Comparison of ENCODE assay signal across 20 cellular contexts in the genomic region with DNA sequence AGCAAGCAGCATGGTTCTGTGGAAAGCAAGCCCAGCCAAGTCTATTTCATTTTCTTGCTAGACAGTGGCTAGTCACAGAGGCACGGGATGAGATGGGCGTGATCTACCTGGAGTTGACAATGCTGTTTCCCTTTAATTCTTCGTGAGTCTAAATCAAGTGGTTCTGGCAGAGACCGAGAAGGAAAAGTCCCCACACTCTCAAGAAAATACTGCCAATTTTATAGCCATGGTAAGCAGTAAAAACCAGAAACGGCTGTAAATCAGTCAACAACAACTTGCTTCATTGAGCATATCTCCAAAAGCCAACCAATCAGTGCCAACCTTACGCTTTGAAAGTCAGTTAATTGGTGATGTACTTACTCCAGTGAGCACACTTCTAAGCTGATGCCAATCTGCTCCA.
DNase-seq lines count a peak whose midpoint lies in the region; TF ChIP-seq lines count a peak whose summit lies in the region.
"Had no signal": no experiment of that assay in that cellular context is flagged by ENCODE, and none has a peak within 500 bp of the region (broad histone marks: within the 10 kb centered on the region; RNA-seq: fewer than 3 reads in every experiment).

No MANE protein-coding gene starts in this region.

- H3K9me3 ChIP-seq in mammary epithelial cell (replicated peaks; ENCODE audit: insufficient read depth, low read length): no peaks in the 10 kb centered on the region
- no peaks in the 10 kb centered on the region for H3K9me3 ChIP-seq in colonic mucosa

- dilution Hi-C loops in mammary epithelial cell (cut with HindIII; ENCODE audit: low sequenced_read_pairs): no loop called here

- intact Hi-C loops in mammary epithelial cell (cut with micrococcal nuclease): no loop called here
- intact Hi-C loops in MCF 10A (cut with micrococcal nuclease): no loop called here
- intact Hi-C loops in colonic mucosa (cut with DNase I): no loop called here

- H3K79me2 ChIP-seq in mammary epithelial cell (ENCODE audit: insufficient read depth, low read length): no peaks in the 10 kb centered on the region

- peaks cover 3% of the 10 kb centered on the region for H3K27me3 ChIP-seq in mammary epithelial cell (ENCODE audit: insufficient read depth, low read length)
- H3K27me3 ChIP-seq in colonic mucosa: no peaks in the 10 kb centered on the region

- H3K27ac ChIP-seq in mammary epithelial cell (ENCODE audit: insufficient read depth, low read depth, low read length) (no peak overlapping the region), colonic mucosa (no peak overlapping the region)
- H3K27ac ChIP-seq: C4-2B had no signal

- in situ Hi-C loops in mammary epithelial cell (cut with MboI; ENCODE audit: low sequenced_read_pairs in 2 of 2): no loop called here

- BruUV-seq in mammary epithelial cell (replicated peaks; lab: Mats Ljungman, UMichigan) (no TSS peak), MCF 10A (replicated peaks; lab: Mats Ljungman, UMichigan) (no TSS peak)

- H3K36me3 Mint-ChIP-seq in MCF 10A (ENCODE audit: insufficient read depth, unreplicated experiment): no peaks in the 10 kb centered on the region
- H3K36me3 Mint-ChIP-seq in activated CD4-positive, alpha-beta T cell treated with anti-CD3 and anti-CD28 coated beads, Interleukin-2, amount 10 ng/mL, durations not matched to agents 7 days and 5 days (ENCODE audit: low read depth): no peaks in the 10 kb centered on the region
- H3K36me3 Mint-ChIP-seq: CD8-positive, alpha-beta memory T cell had no signal

- no peaks in the 10 kb centered on the region for H3K4me1 Mint-ChIP-seq in MCF 10A (ENCODE audit: insufficient read depth, unreplicated experiment)
- H3K4me1 Mint-ChIP-seq in activated CD4-positive, alpha-beta T cell treated with anti-CD3 and anti-CD28 coated beads, Interleukin-2, amount 10 ng/mL, durations not matched to agents 7 days and 5 days: no peaks in the 10 kb centered on the region
- H3K4me1 Mint-ChIP-seq: CD8-positive, alpha-beta memory T cell had no signal

- no peak for TF ChIP-seq CTCF in mammary epithelial cell (conservative IDR thresholded peaks at IDR 0.05 in 1 of 2, IDR thresholded peaks at IDR 0.05 in 1 of 2; ENCODE audit: extremely low read depth in 1 of 2, insufficient read depth in 1 of 2, low read depth in 1 of 2, low read length in 2 of 2)
- TF ChIP-seq CTCF in MCF 10A (IDR thresholded peaks at IDR 0.05; ENCODE audit: unreplicated experiment): no peak
- TF ChIP-seq CTCF in colonic mucosa (IDR thresholded peaks at IDR 0.05): no peak
- TF ChIP-seq CTCF in foreskin fibroblast (IDR thresholded peaks at IDR 0.05; ENCODE audit: low read depth, low read length): no peak

- no peak overlapping the region for H3K4me3 Mint-ChIP-seq in MCF 10A (ENCODE audit: unreplicated experiment)
- H3K4me3 Mint-ChIP-seq in activated CD4-positive, alpha-beta T cell treated with anti-CD3 and anti-CD28 coated beads, Interleukin-2, amount 10 ng/mL, durations not matched to agents 7 days and 5 days: no peak overlapping the region
- H3K4me3 Mint-ChIP-seq: CD8-positive, alpha-beta memory T cell; HFFc6 had no signal

- H3K4me3 ChIP-seq in mammary epithelial cell (replicated peaks in 1 of 3; ENCODE audit: insufficient read depth in 1 of 3, low read depth in 2 of 3, low read length in 3 of 3) (no peak overlapping the region), colonic mucosa (no peak overlapping the region), foreskin fibroblast (ENCODE audit: low read depth in 1 of 2, low read length in 2 of 2) (no peak overlapping the region)

- no peak overlapping the region for H3K9ac ChIP-seq in mammary epithelial cell (ENCODE audit: insufficient read depth, low read length)
- no peak overlapping the region for H3K9ac ChIP-seq in colonic mucosa (ENCODE audit: low read depth in 2 of 2, low read length in 2 of 2)

- CTCF ChIA-PET in mammary epithelial cell (lab: Charles Lee; ENCODE audit: low non-redundant PET): no interaction called here
- CTCF ChIA-PET in MCF 10A (lab: Yijun Ruan, JAX): no interaction called here
- CTCF ChIA-PET in activated CD4-positive, alpha-beta T cell treated with anti-CD3 and anti-CD28 coated beads, Interleukin-2, amount 10 ng/mL, durations not matched to agents 7 days and 5 days (lab: Charles Lee): no interaction called here

- POLR2A ChIA-PET in MCF 10A (lab: Yijun Ruan, JAX): interaction anchor here (0.6 kb wide), 1 partner anchor 168 kb away, joined by 4 read pairs; no protein-coding TSS in a partner anchor
- POLR2A ChIA-PET in activated CD4-positive, alpha-beta T cell treated with anti-CD3 and anti-CD28 coated beads, Interleukin-2, amount 10 ng/mL, durations not matched to agents 7 days and 5 days (lab: Charles Lee): interaction anchor here (0.5 kb wide), 1 partner anchor 166 kb away, joined by 3 read pairs; no protein-coding TSS in a partner anchor

- no peak overlapping the region for H3K4me2 ChIP-seq in mammary epithelial cell (ENCODE audit: insufficient read depth, low read depth, low read length)

- no peak overlapping the region for H2AFZ ChIP-seq in mammary epithelial cell (ENCODE audit: low read depth, low read length)

- H4K20me1 ChIP-seq in mammary epithelial cell (ENCODE audit: insufficient read depth, low read length): no peaks in the 10 kb centered on the region

- no peaks in the 10 kb centered on the region for H3K9me3 Mint-ChIP-seq in MCF 10A (ENCODE audit: unreplicated experiment)
- no peaks in the 10 kb centered on the region for H3K9me3 Mint-ChIP-seq in activated CD4-positive, alpha-beta T cell treated with anti-CD3 and anti-CD28 coated beads, Interleukin-2, amount 10 ng/mL, durations not matched to agents 7 days and 5 days

- H3K4me1 ChIP-seq in mammary epithelial cell (ENCODE audit: insufficient read depth, low read length) (no peaks in the 10 kb centered on the region), colonic mucosa (no peaks in the 10 kb centered on the region)

- H3K36me3 ChIP-seq in mammary epithelial cell (ENCODE audit: insufficient read depth, low read length) (no peaks in the 10 kb centered on the region), colonic mucosa (no peaks in the 10 kb centered on the region)

- DNase-seq in mammary epithelial cell (peak; percentile 1), MCF 10A (ENCODE audit: unreplicated experiment) (no peak), colonic mucosa (peak; percentile 18), kidney tubule cell (ENCODE audit: low spot score) (peak; percentile 2), foreskin fibroblast (no peak), mucosa of gallbladder (ENCODE audit: low spot score) (no peak)
- DNase-seq in stimulated activated CD4-positive, alpha-beta T cell treated with anti-CD3 and anti-CD28 coated beads, Interleukin-2, amount 100 ng/mL, for 48 hours: no peak
- DNase-seq in activated CD4-positive, alpha-beta T cell treated with anti-CD3 and anti-CD28 coated beads, Interleukin-2, amount 10 ng/mL, durations not matched to agents 7 days and 5 days: no peak
- DNase-seq: 8988T; CD8-positive, alpha-beta memory T cell; EL; GF-D8; HFFc6; Kasumi-1; MM.1S; NCI-H1048; NCI-H1417 treated with DMSO at 0.1 percent for 48 hours; NCI-H187 treated with DMSO at 0.1 percent for 48 hours; NCI-H526 treated with DMSO at 0.1 percent for 48 hours had no signal

- no peak overlapping the region for H3K27ac Mint-ChIP-seq in MCF 10A (ENCODE audit: low read depth, unreplicated experiment)
- no peak overlapping the region for H3K27ac Mint-ChIP-seq in activated CD4-positive, alpha-beta T cell treated with anti-CD3 and anti-CD28 coated beads, Interleukin-2, amount 10 ng/mL, durations not matched to agents 7 days and 5 days
- H3K27ac Mint-ChIP-seq: CD8-positive, alpha-beta memory T cell; HFFc6 had no signal

- H3K27me3 Mint-ChIP-seq in MCF 10A (ENCODE audit: insufficient read depth, unreplicated experiment): peaks cover 53% of the 10 kb centered on the region
- H3K27me3 Mint-ChIP-seq in activated CD4-positive, alpha-beta T cell treated with anti-CD3 and anti-CD28 coated beads, Interleukin-2, amount 10 ng/mL, durations not matched to agents 7 days and 5 days: peaks cover 5% of the 10 kb centered on the region

- WGBS in mammary epithelial cell (ENCODE audit: low coverage, missing lambda C conversion rate): 31% methylated on average over 6 of the region's 6 CpGs

Comparison
In these comparisons a context has a peak if more than half of its experiments do, and no peak if none do; other contexts are left out.
1. DNase-seq: peak in mammary epithelial cell (single experiment), colonic mucosa (single experiment) and kidney tubule cell (single experiment); none in MCF 10A (single experiment), foreskin fibroblast (0 of 2), stimulated activated CD4-positive, alpha-beta T cell treated with anti-CD3 and anti-CD28 coated beads, Interleukin-2, amount 100 ng/mL, for 48 hours (0 of 2), mucosa of gallbladder (single experiment) and activated CD4-positive, alpha-beta T cell treated with anti-CD3 and anti-CD28 coated beads, Interleukin-2, amount 10 ng/mL, durations not matched to agents 7 days and 5 days (single experiment).